ENCODE assay signal across 1 cellular context in genomic region chr1:225818229-225818628, GRCh38.
TF ChIP-seq lines count a peak whose summit lies in the region.

No MANE protein-coding gene starts in this region.

TF ChIP-seq in GM23338, 12 proteins besides CTCF, POLR2A, EP300 and RAD21:
- TF ChIP-seq, protein P1, sequence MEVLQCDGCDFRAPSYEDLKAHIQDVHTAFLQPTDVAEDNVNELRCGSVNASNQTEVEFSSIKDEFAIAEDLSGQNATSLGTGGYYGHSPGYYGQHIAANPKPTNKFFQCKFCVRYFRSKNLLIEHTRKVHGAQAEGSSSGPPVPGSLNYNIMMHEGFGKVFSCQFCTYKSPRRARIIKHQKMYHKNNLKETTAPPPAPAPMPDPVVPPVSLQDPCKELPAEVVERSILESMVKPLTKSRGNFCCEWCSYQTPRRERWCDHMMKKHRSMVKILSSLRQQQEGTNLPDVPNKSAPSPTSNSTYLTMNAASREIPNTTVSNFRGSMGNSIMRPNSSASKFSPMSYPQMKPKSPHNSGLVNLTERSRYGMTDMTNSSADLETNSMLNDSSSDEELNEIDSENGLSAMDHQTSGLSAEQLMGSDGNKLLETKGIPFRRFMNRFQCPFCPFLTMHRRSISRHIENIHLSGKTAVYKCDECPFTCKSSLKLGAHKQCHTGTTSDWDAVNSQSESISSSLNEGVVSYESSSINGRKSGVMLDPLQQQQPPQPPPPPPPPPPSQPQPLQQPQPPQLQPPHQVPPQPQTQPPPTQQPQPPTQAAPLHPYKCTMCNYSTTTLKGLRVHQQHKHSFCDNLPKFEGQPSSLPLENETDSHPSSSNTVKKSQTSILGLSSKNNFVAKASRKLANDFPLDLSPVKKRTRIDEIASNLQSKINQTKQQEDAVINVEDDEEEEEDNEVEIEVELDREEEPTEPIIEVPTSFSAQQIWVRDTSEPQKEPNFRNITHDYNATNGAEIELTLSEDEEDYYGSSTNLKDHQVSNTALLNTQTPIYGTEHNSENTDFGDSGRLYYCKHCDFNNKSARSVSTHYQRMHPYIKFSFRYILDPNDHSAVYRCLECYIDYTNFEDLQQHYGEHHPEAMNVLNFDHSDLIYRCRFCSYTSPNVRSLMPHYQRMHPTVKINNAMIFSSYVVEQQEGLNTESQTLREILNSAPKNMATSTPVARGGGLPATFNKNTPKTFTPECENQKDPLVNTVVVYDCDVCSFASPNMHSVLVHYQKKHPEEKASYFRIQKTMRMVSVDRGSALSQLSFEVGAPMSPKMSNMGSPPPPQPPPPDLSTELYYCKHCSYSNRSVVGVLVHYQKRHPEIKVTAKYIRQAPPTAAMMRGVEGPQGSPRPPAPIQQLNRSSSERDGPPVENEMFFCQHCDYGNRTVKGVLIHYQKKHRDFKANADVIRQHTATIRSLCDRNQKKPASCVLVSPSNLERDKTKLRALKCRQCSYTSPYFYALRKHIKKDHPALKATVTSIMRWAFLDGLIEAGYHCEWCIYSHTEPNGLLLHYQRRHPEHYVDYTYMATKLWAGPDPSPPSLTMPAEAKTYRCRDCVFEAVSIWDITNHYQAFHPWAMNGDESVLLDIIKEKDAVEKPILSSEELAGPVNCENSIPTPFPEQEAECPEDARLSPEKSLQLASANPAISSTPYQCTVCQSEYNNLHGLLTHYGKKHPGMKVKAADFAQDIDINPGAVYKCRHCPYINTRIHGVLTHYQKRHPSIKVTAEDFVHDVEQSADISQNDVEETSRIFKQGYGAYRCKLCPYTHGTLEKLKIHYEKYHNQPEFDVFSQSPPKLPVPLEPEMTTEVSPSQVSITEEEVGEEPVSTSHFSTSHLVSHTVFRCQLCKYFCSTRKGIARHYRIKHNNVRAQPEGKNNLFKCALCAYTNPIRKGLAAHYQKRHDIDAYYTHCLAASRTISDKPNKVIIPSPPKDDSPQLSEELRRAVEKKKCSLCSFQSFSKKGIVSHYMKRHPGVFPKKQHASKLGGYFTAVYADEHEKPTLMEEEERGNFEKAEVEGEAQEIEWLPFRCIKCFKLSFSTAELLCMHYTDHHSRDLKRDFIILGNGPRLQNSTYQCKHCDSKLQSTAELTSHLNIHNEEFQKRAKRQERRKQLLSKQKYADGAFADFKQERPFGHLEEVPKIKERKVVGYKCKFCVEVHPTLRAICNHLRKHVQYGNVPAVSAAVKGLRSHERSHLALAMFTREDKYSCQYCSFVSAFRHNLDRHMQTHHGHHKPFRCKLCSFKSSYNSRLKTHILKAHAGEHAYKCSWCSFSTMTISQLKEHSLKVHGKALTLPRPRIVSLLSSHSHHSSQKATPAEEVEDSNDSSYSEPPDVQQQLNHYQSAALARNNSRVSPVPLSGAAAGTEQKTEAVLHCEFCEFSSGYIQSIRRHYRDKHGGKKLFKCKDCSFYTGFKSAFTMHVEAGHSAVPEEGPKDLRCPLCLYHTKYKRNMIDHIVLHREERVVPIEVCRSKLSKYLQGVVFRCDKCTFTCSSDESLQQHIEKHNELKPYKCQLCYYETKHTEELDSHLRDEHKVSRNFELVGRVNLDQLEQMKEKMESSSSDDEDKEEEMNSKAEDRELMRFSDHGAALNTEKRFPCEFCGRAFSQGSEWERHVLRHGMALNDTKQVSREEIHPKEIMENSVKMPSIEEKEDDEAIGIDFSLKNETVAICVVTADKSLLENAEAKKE (CRISPR knock-in tag; IDR thresholded peaks at IDR 0.05): no peak
- TF ChIP-seq STAT1 (IDR thresholded peaks at IDR 0.05; ENCODE audit: unreplicated experiment): no peak
- no peak for TF ChIP-seq ETS1 (IDR thresholded peaks at IDR 0.05)
- TF ChIP-seq POLR2AphosphoS5 (IDR thresholded peaks at IDR 0.05; ENCODE audit: low read depth): no peak
- no peak for TF ChIP-seq CREB1 (CRISPR knock-in tag; IDR thresholded peaks at IDR 0.05; ENCODE audit: low read depth)
- TF ChIP-seq JUNB (IDR thresholded peaks at IDR 0.05; ENCODE audit: unreplicated experiment): no peak
- TF ChIP-seq ZNF114 (CRISPR knock-in tag; IDR thresholded peaks at IDR 0.05): no peak
- TF ChIP-seq NANOG (IDR thresholded peaks at IDR 0.05; ENCODE audit: borderline replicate concordance): no peak
- no peak for TF ChIP-seq ZNF331 (CRISPR knock-in tag; IDR thresholded peaks at IDR 0.05; ENCODE audit: low read depth)
- no peak for TF ChIP-seq EZH2phosphoT487 (IDR thresholded peaks at IDR 0.05; ENCODE audit: unreplicated experiment)
- TF ChIP-seq REST (IDR thresholded peaks at IDR 0.05; ENCODE audit: unreplicated experiment): no peak
- TF ChIP-seq EZH2 (IDR thresholded peaks at IDR 0.05; ENCODE audit: low read depth, unreplicated experiment): no peak
